In the genomic region with DNA sequence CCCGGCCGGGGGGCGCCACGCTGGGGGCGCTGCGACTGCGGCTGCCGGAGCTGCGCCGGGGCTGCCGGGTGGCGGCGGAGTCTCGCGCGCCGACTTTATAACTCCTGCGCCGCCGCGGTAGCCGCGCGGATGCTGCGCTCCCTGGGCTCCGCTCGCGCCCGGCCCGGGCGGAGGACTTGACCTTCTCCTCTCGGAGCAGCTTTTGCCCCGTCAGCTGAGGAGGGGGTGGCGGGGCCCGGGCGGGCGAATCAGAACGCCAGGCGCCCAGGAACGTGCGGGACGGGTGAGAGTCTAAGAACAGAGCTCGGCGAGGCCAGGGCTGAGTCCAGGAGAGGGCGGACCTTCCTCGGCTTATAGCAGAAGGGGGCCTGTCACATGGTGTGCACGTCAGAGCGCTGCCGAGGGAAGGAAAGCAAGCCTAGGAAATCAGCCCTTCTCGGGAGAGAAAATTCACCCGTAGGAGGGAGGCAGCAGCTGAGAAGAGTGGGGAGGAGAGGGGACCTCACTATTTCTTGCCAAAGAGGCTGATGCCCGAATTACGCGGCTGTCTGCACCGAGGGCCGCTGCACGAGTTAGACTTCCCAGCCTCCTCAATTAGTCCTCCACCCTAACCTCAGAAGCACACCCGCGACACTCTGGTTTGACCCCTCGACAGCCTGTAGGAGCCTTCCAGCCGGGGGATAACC, we compare ENCODE assay signal across 8 cellular contexts. TPM values are rescaled to one million over a fixed set of nuclear protein-coding genes. Genes with fewer than 3 reads are reported as not detected.
DNase-seq lines count a peak whose midpoint lies in the region; ATAC-seq and TF ChIP-seq lines count a peak whose summit lies in the region.

A gene (minus strand): TSS at position 327 of the 686 bp plus-strand sequence. CDS start 415 bp downstream, outside the sequence.

- no peak for TF ChIP-seq RAD21 in neural cell (conservative IDR thresholded peaks at IDR 0.05)

- H3K9ac ChIP-seq in neural cell (ENCODE audit: low read length), result no peak within 1 kb of the TSS

- H3K79me2 ChIP-seq in neural cell (replicated peaks; ENCODE audit: insufficient read depth, low read length), result no peaks in the 10 kb centered on the region

- H3K36me3 ChIP-seq in neural cell (ENCODE audit: insufficient read depth, low read length), result no peaks in the 10 kb centered on the region

- peak within 1 kb of the TSS; percentile 66 for H3K4me3 Mint-ChIP-seq in activated T-helper 17 cell treated with anti-CD3 and anti-CD28 coated beads, Interleukin-2, amount 50 U/mL, for 72 hours

- no peaks in the 10 kb centered on the region for H3K9me2 ChIP-seq in neural cell (ENCODE audit: insufficient read depth, low read length)

- TF ChIP-seq CTCF in fibroblast of villous mesenchyme (IDR thresholded peaks at IDR 0.05; ENCODE audit: insufficient read depth, low read depth, low read length), result no peak
- TF ChIP-seq CTCF in neural cell (IDR thresholded peaks at IDR 0.05; ENCODE audit: poor library complexity, severe bottlenecking), result no peak

- H3K9me3 Mint-ChIP-seq in activated T-helper 17 cell treated with anti-CD3 and anti-CD28 coated beads, Interleukin-2, amount 50 U/mL, for 72 hours, result no peaks in the 10 kb centered on the region

- in situ Hi-C loops in G401 (cut with HindIII; ENCODE audit: low sequenced_read_pairs), result no loop called here

- H3K27me3 Mint-ChIP-seq in activated T-helper 17 cell treated with anti-CD3 and anti-CD28 coated beads, Interleukin-2, amount 50 U/mL, for 72 hours, result peaks cover 59% of the 10 kb centered on the region

- peaks cover 10% of the 10 kb centered on the region for H3K36me3 Mint-ChIP-seq in activated T-helper 17 cell treated with anti-CD3 and anti-CD28 coated beads, Interleukin-2, amount 50 U/mL, for 72 hours (ENCODE audit: low read depth)

- peaks cover 90% of the 10 kb centered on the region for H3K27me3 ChIP-seq in neural cell (ENCODE audit: insufficient read depth, low read depth, low read length)

- H3K27ac ChIP-seq in neural cell (ENCODE audit: low read length), result no peak within 1 kb of the TSS

- peak within 1 kb of the TSS; percentile 46 for H3K27ac Mint-ChIP-seq in activated T-helper 17 cell treated with anti-CD3 and anti-CD28 coated beads, Interleukin-2, amount 50 U/mL, for 72 hours

- no peaks in the 10 kb centered on the region for H3K4me1 Mint-ChIP-seq in activated T-helper 17 cell treated with anti-CD3 and anti-CD28 coated beads, Interleukin-2, amount 50 U/mL, for 72 hours

- H3K4me3 ChIP-seq in fibroblast of villous mesenchyme (ENCODE audit: low read depth, low read length) (peak within 1 kb of the TSS; percentile 62), neural cell (ENCODE audit: low read length) (peak within 1 kb of the TSS; percentile 61)

- no peaks in the 10 kb centered on the region for H4K20me1 ChIP-seq in neural cell (ENCODE audit: insufficient read depth)

- DNase-seq in G401 (ENCODE audit: low spot score) (peak; percentile 57), NCI-H510A treated with DMSO at 0.1 percent for 48 hours (lab: John Stamatoyannopoulos, UW) (peak; percentile 62), fibroblast of villous mesenchyme (ENCODE audit: low read depth) (peak; percentile 78)

- no peak within 1 kb of the TSS for H2AFZ ChIP-seq in neural cell (ENCODE audit: low read depth, low read length)

- ATAC-seq in HG03108 (IDR thresholded peaks at IDR 0.05; ENCODE audit: unreplicated experiment) (peak; percentile 52), GM18861 (IDR thresholded peaks at IDR 0.05; ENCODE audit: unreplicated experiment) (no peak), HG02884 (IDR thresholded peaks at IDR 0.05; ENCODE audit: unreplicated experiment) (no peak)
- ATAC-seq in activated T-helper 17 cell treated with anti-CD3 and anti-CD28 coated beads, Interleukin-2, amount 50 U/mL, for 72 hours (replicated peaks), result peak; percentile 83

- no peak within 1 kb of the TSS for H3K4me2 ChIP-seq in neural cell (ENCODE audit: low read length)

- TF ChIP-seq EP300 in neural cell (conservative IDR thresholded peaks at IDR 0.05; ENCODE audit: poor library complexity, severe bottlenecking), result no peak

- no peaks in the 10 kb centered on the region for H3K9me3 ChIP-seq in neural cell (ENCODE audit: low read length)

- no peaks in the 10 kb centered on the region for H3F3A ChIP-seq in neural cell (ENCODE audit: insufficient read depth, low read length, poor library complexity, severe bottlenecking)

TF ChIP-seq in neural cell, 6 proteins besides CTCF, POLR2A, EP300 and RAD21:
- TF ChIP-seq POLR2AphosphoS5 (IDR thresholded peaks at IDR 0.05) (no peak), EZH2 (IDR thresholded peaks at IDR 0.05; ENCODE audit: borderline replicate concordance, insufficient read depth, low read length, poor library complexity, severe bottlenecking) (peak; percentile 79), MXI1 (conservative IDR thresholded peaks at IDR 0.05; ENCODE audit: poor library complexity, severe bottlenecking) (no peak)

RNA-seq across cellular contexts. Expression of the gene that starts here (rescaled TPM):
- total RNA-seq in G401 (2014; rRNA removed; shearing (Covaris generic)), result 11.3 and 11.8 TPM in 2 replicates
- under 1 TPM in 1 of 2 donors, not detected in 1; 0.45 TPM for total RNA-seq in activated T-helper 17 cell treated with anti-CD3 and anti-CD28 coated beads, Interleukin-2, amount 50 U/mL, for 72 hours
- 2.2 and 6.1 TPM in 2 replicates for total RNA-seq in fibroblast of villous mesenchyme
- not detected in 2 replicates for polyA plus RNA-seq in neural cell
- not detected in 2 replicates for polyA minus RNA-seq in neural cell

Comparison
In these comparisons a context has a peak if more than half of its experiments do, and no peak if none do; other contexts are left out.
1. Peak in ATAC-seq in activated T-helper 17 cell treated with anti-CD3 and anti-CD28 coated beads, Interleukin-2, amount 50 U/mL, for 72 hours; RNA of the gene not detected or under 1 TPM.